Comparison of ENCODE assay signal across 28 cellular contexts in the genomic region with DNA sequence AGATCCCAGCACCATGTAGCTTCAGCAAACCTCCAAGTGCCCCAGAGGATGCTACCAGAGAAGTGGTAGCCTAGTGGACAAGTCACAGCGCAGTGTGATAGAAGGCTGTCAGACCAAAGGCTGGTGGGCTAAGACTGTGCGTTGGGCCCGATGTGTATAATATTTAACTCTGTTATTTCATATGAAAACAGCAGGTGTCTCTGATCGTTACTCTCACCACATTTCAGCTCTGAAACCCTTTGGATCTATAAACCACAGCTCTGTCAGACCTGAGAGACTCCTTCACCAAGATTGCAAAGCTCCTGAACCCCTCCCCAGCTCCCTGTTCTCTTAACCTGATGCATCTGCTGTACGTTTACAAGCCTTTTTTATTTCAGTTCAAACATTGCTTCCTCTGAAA.
"Had no signal": no experiment of that assay in that cellular context is flagged by ENCODE, and none has a peak within 500 bp of the region (broad histone marks: within the 10 kb centered on the region; RNA-seq: fewer than 3 reads in every experiment).

No MANE protein-coding gene starts in this region.

- ATAC-seq: activated CD4-positive, alpha-beta T cell treated with anti-CD3 and anti-CD28 coated beads for 36 hours; activated CD8-positive, alpha-beta memory T cell treated with anti-CD3 and anti-CD28 coated beads, Interleukin-2, amount 10 ng/mL, durations not matched to agents 7 days and 5 days; activated CD8-positive, alpha-beta T cell treated with anti-CD3 and anti-CD28 coated beads, Interleukin-2, amount 10 ng/mL, durations not matched to agents 7 days and 5 days; activated T-cell treated with anti-CD3 and anti-CD28 coated beads, Interleukin-2, amount 50 U/mL, for 72 hours; body of pancreas; effector memory CD8-positive, alpha-beta T cell; gastrocnemius medialis; mucosa of descending colon; natural killer cell treated with Interleukin-12 subunit alpha and Interleukin-12 subunit beta and Interleukin-15 and Interleukin-18, amount 100 ng/mL, for 72 hours; stimulated activated naive B cell treated with anti-CD40 and anti-IgM and Interleukin-4, amounts not matched to agents 10 μg/mL and 1 μg/mL and 100 μg/mL, for 72 hours had no signal

- H3K4me1 Mint-ChIP-seq: activated CD8-positive, alpha-beta memory T cell treated with anti-CD3 and anti-CD28 coated beads, Interleukin-2, amount 10 ng/mL, durations not matched to agents 7 days and 5 days; stimulated activated naive B cell treated with anti-CD40 and anti-IgM and Interleukin-4, amounts not matched to agents 10 μg/mL and 1 μg/mL and 100 μg/mL, for 72 hours had no signal

- H3K4me3 Mint-ChIP-seq: activated CD4-positive, alpha-beta T cell treated with anti-CD3 and anti-CD28 coated beads for 36 hours; activated CD8-positive, alpha-beta memory T cell treated with anti-CD3 and anti-CD28 coated beads, Interleukin-2, amount 10 ng/mL, durations not matched to agents 7 days and 5 days; activated CD8-positive, alpha-beta T cell treated with anti-CD3 and anti-CD28 coated beads, Interleukin-2, amount 10 ng/mL, durations not matched to agents 7 days and 5 days; activated naive CD8-positive, alpha-beta T cell treated with anti-CD3 and anti-CD28 coated beads for 36 hours; activated T-cell treated with anti-CD3 and anti-CD28 coated beads, Interleukin-2, amount 50 U/mL, for 72 hours; effector memory CD8-positive, alpha-beta T cell; natural killer cell treated with Interleukin-12 subunit alpha and Interleukin-12 subunit beta and Interleukin-15 and Interleukin-18, amount 100 ng/mL, for 72 hours; stimulated activated naive B cell treated with anti-CD40 and anti-IgM and Interleukin-4, amounts not matched to agents 10 μg/mL and 1 μg/mL and 100 μg/mL, for 72 hours had no signal

- DNase-seq: activated CD4-positive, alpha-beta T cell treated with anti-CD3 and anti-CD28 coated beads for 36 hours; activated CD4-positive, CD25-positive, alpha-beta regulatory T cell; activated CD8-positive, alpha-beta memory T cell treated with anti-CD3 and anti-CD28 coated beads, Interleukin-2, amount 10 ng/mL, durations not matched to agents 7 days and 5 days; activated CD8-positive, alpha-beta T cell treated with anti-CD3 and anti-CD28 coated beads, Interleukin-2, amount 10 ng/mL, durations not matched to agents 7 days and 5 days; activated naive CD4-positive, alpha-beta T cell; activated naive CD8-positive, alpha-beta T cell treated with anti-CD3 and anti-CD28 coated beads for 36 hours; activated T-cell treated with anti-CD3 and anti-CD28 coated beads, Interleukin-2, amount 50 U/mL, for 72 hours; adrenal gland; aorta; body of pancreas; effector memory CD8-positive, alpha-beta T cell; erythroblast; gastrocnemius medialis; islet precursor cell; left ventricle myocardium inferior; mucosa of descending colon; stimulated activated CD4-positive, alpha-beta T cell treated with anti-CD3 and anti-CD28 coated beads, Interleukin-1b, Interleukin-23, amount 100 ng/mL, for 48 hours; stimulated activated naive B cell treated with anti-CD40 and anti-IgM and Interleukin-4, amounts not matched to agents 10 μg/mL and 1 μg/mL and 100 μg/mL, for 72 hours; stomach; tibial artery had no signal

- H3K27ac Mint-ChIP-seq: activated CD4-positive, alpha-beta T cell treated with anti-CD3 and anti-CD28 coated beads for 36 hours; activated CD8-positive, alpha-beta memory T cell treated with anti-CD3 and anti-CD28 coated beads, Interleukin-2, amount 10 ng/mL, durations not matched to agents 7 days and 5 days; activated CD8-positive, alpha-beta T cell treated with anti-CD3 and anti-CD28 coated beads, Interleukin-2, amount 10 ng/mL, durations not matched to agents 7 days and 5 days; activated naive CD8-positive, alpha-beta T cell treated with anti-CD3 and anti-CD28 coated beads for 36 hours; activated T-cell treated with anti-CD3 and anti-CD28 coated beads, Interleukin-2, amount 50 U/mL, for 72 hours; effector memory CD8-positive, alpha-beta T cell; natural killer cell treated with Interleukin-12 subunit alpha and Interleukin-12 subunit beta and Interleukin-15 and Interleukin-18, amount 100 ng/mL, for 72 hours; stimulated activated naive B cell treated with anti-CD40 and anti-IgM and Interleukin-4, amounts not matched to agents 10 μg/mL and 1 μg/mL and 100 μg/mL, for 72 hours had no signal

- H3K36me3 Mint-ChIP-seq: activated CD8-positive, alpha-beta memory T cell treated with anti-CD3 and anti-CD28 coated beads, Interleukin-2, amount 10 ng/mL, durations not matched to agents 7 days and 5 days; activated naive CD8-positive, alpha-beta T cell treated with anti-CD3 and anti-CD28 coated beads for 36 hours; natural killer cell treated with Interleukin-12 subunit alpha and Interleukin-12 subunit beta and Interleukin-15 and Interleukin-18, amount 100 ng/mL, for 72 hours; stimulated activated naive B cell treated with anti-CD40 and anti-IgM and Interleukin-4, amounts not matched to agents 10 μg/mL and 1 μg/mL and 100 μg/mL, for 72 hours had no signal

- H3K9me3 Mint-ChIP-seq: activated naive CD8-positive, alpha-beta T cell treated with anti-CD3 and anti-CD28 coated beads for 36 hours; activated T-cell treated with anti-CD3 and anti-CD28 coated beads, Interleukin-2, amount 50 U/mL, for 72 hours; effector memory CD8-positive, alpha-beta T cell; natural killer cell treated with Interleukin-12 subunit alpha and Interleukin-12 subunit beta and Interleukin-15 and Interleukin-18, amount 100 ng/mL, for 72 hours; stimulated activated naive B cell treated with anti-CD40 and anti-IgM and Interleukin-4, amounts not matched to agents 10 μg/mL and 1 μg/mL and 100 μg/mL, for 72 hours had no signal

- H3K4me3 ChIP-seq: adrenal gland, body of pancreas, cardiac muscle cell, coronary artery, gastrocnemius medialis, hepatocyte, left ventricle myocardium inferior, lung, mucosa of descending colon, right atrium auricular region, smooth muscle cell, stomach, suprapubic skin, tibial artery had no signal

- H3K27me3 Mint-ChIP-seq: activated CD4-positive, alpha-beta T cell treated with anti-CD3 and anti-CD28 coated beads for 36 hours; stimulated activated naive B cell treated with anti-CD40 and anti-IgM and Interleukin-4, amounts not matched to agents 10 μg/mL and 1 μg/mL and 100 μg/mL, for 72 hours had no signal
